11 cellular contexts compared by ENCODE assay signal in the genomic region with DNA sequence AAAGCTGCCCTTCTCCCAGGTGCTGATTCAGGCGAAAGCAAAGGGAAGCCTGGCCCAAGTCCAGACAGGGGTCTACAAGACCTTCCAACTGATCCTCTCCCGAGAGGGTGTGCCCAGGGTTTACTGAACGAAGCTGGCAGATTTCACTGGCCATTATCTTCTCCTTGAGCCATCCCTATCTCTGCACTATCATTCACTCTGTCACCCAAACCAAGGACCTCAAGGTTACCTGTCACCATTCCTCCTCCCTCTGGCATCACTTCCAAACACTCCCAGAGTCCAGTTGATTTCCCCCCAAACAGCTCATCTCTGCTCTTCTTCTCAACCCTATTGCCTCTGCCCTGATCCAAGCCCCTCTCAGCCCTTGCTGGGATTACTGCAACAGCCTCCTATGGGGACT. TPM values are rescaled to one million over a fixed set of nuclear protein-coding genes. Genes with fewer than 3 reads are reported as not detected.
DNase-seq lines count a peak whose midpoint lies in the region; ATAC-seq and TF ChIP-seq lines count a peak whose summit lies in the region.
"Had no signal": no experiment of that assay in that cellular context is flagged by ENCODE, and none has a peak within 500 bp of the region (broad histone marks: within the 10 kb centered on the region; RNA-seq: fewer than 3 reads in every experiment).

No MANE protein-coding gene starts in this region.

- H3K9me3 Mint-ChIP-seq in Calu3 (ENCODE audit: low read depth, unreplicated experiment) = no peaks in the 10 kb centered on the region
- H3K9me3 Mint-ChIP-seq in activated CD8-positive, alpha-beta memory T cell treated with anti-CD3 and anti-CD28 coated beads, Interleukin-2, amount 10 ng/mL, durations not matched to agents 7 days and 5 days (ENCODE audit: low read depth) = no peaks in the 10 kb centered on the region
- H3K9me3 Mint-ChIP-seq: activated T-cell treated with anti-CD3 and anti-CD28 coated beads, Interleukin-2, amount 50 U/mL, for 72 hours had no signal

- no peak for ATAC-seq in gastrocnemius medialis
- no peak for ATAC-seq in activated CD8-positive, alpha-beta memory T cell treated with anti-CD3 and anti-CD28 coated beads, Interleukin-2, amount 10 ng/mL, durations not matched to agents 7 days and 5 days
- ATAC-seq: activated T-cell treated with anti-CD3 and anti-CD28 coated beads, Interleukin-2, amount 50 U/mL, for 72 hours had no signal

- H3K4me3 ChIP-seq in hepatocyte (no peak overlapping the region), gastrocnemius medialis (no peak overlapping the region)

- H3K27ac ChIP-seq in RWPE1 (peak overlapping the region; percentile 23; the same call in 1 of the 2 replicates), hepatocyte (peak overlapping the region; percentile 65), gastrocnemius medialis (peak overlapping the region; percentile 53 to 97 (median 79))
- H3K27ac ChIP-seq: VCaP had no signal

- DNase-seq in Calu3 = no peak
- DNase-seq in RWPE1 (ENCODE audit: low spot score) = no peak
- DNase-seq in hepatocyte (ENCODE audit: low spot score) = no peak
- no peak for DNase-seq in gastrocnemius medialis
- no peak for DNase-seq in activated gamma-delta T cell treated with Interleukin-2 at 50 U/mL for 16 hours
- no peak for DNase-seq in activated CD8-positive, alpha-beta memory T cell treated with anti-CD3 and anti-CD28 coated beads, Interleukin-2, amount 10 ng/mL, durations not matched to agents 7 days and 5 days
- no peak for DNase-seq in GM19240 (ENCODE audit: insufficient read length, low spot score)
- DNase-seq: activated T-cell treated with anti-CD3 and anti-CD28 coated beads, Interleukin-2, amount 50 U/mL, for 72 hours; NCI-H1694 treated with DMSO at 0.1 percent for 48 hours; NCI-H82 had no signal

- peak overlapping the region; percentile 13 for H3K4me3 Mint-ChIP-seq in Calu3 (ENCODE audit: low read depth, unreplicated experiment)
- no peak overlapping the region for H3K4me3 Mint-ChIP-seq in activated CD8-positive, alpha-beta memory T cell treated with anti-CD3 and anti-CD28 coated beads, Interleukin-2, amount 10 ng/mL, durations not matched to agents 7 days and 5 days

- TF ChIP-seq CTCF in Calu3 (IDR thresholded peaks at IDR 0.05; ENCODE audit: unreplicated experiment) (no peak), RWPE1 (conservative IDR thresholded peaks at IDR 0.05; ENCODE audit: low read depth) (no peak), hepatocyte (IDR thresholded peaks at IDR 0.05; ENCODE audit: poor library complexity) (no peak), gastrocnemius medialis (IDR thresholded peaks at IDR 0.05 in 4 of 5, conservative IDR thresholded peaks at IDR 0.05 in 1 of 5) (no peak)

- no peaks in the 10 kb centered on the region for H3K27me3 Mint-ChIP-seq in Calu3 (ENCODE audit: unreplicated experiment)
- no peaks in the 10 kb centered on the region for H3K27me3 Mint-ChIP-seq in activated CD8-positive, alpha-beta memory T cell treated with anti-CD3 and anti-CD28 coated beads, Interleukin-2, amount 10 ng/mL, durations not matched to agents 7 days and 5 days

- TF ChIP-seq POLR2A in gastrocnemius medialis (IDR thresholded peaks at IDR 0.05) = no peak

- CTCF ChIA-PET in Calu3 (lab: Charles Lee) = no interaction called here
- CTCF ChIA-PET in RWPE1 (lab: Yijun Ruan, JAX) = interaction anchor here (1.0 kb wide), 1 partner anchor 38 kb away, joined by 3 read pairs; no protein-coding TSS in a partner anchor
- CTCF ChIA-PET in activated CD8-positive, alpha-beta memory T cell treated with anti-CD3 and anti-CD28 coated beads, Interleukin-2, amount 10 ng/mL, durations not matched to agents 7 days and 5 days (lab: Charles Lee) = interaction anchor here (1.0 to 1.3 kb wide), 2 partner anchors 12 to 14 kb away, joined by 4 to 5 read pairs; no protein-coding TSS in a partner anchor

- intact Hi-C loops in Calu3 (cut with micrococcal nuclease; ENCODE audit: unreplicated experiment) (no loop called here), gastrocnemius medialis (cut with DNase I; ENCODE audit: low total_unique reads) (no loop called here)

- no TSS peak for BruUV-seq in Calu3 (replicated peaks; lab: Mats Ljungman, UMichigan)

- WGBS in hepatocyte (ENCODE audit: low lambda C conversion rate, missing lambda C conversion rate) = 71% methylated on average over 3 of the region's 3 CpGs

- H3K4me1 ChIP-seq in hepatocyte (ENCODE audit: insufficient read depth) = peaks cover 12% of the 10 kb centered on the region
- H3K4me1 ChIP-seq in gastrocnemius medialis = peaks cover 54 to 65% of the 10 kb centered on the region in 2 donors

- no peak overlapping the region for H2AFZ ChIP-seq in hepatocyte

- no peaks in the 10 kb centered on the region for H3K36me3 ChIP-seq in hepatocyte (replicated peaks; ENCODE audit: insufficient read depth, low read depth)
- no peaks in the 10 kb centered on the region for H3K36me3 ChIP-seq in gastrocnemius medialis

- H3K4me1 Mint-ChIP-seq in Calu3 (ENCODE audit: low read depth, unreplicated experiment) = peaks cover 53% of the 10 kb centered on the region
- H3K4me1 Mint-ChIP-seq in activated CD8-positive, alpha-beta memory T cell treated with anti-CD3 and anti-CD28 coated beads, Interleukin-2, amount 10 ng/mL, durations not matched to agents 7 days and 5 days = peaks cover 63% of the 10 kb centered on the region

- H3K9me2 ChIP-seq in hepatocyte (replicated peaks; ENCODE audit: insufficient read depth) = no peaks in the 10 kb centered on the region

- peak overlapping the region; percentile 23 for H3K27ac Mint-ChIP-seq in Calu3 (ENCODE audit: unreplicated experiment)
- no peak overlapping the region for H3K27ac Mint-ChIP-seq in activated CD8-positive, alpha-beta memory T cell treated with anti-CD3 and anti-CD28 coated beads, Interleukin-2, amount 10 ng/mL, durations not matched to agents 7 days and 5 days

- POLR2A ChIA-PET in RWPE1 (lab: Yijun Ruan, JAX; ENCODE audit: low non-redundant PET) = no interaction called here

- peaks cover 46% of the 10 kb centered on the region for H3K36me3 Mint-ChIP-seq in Calu3 (ENCODE audit: insufficient read depth, unreplicated experiment)
- H3K36me3 Mint-ChIP-seq in activated CD8-positive, alpha-beta memory T cell treated with anti-CD3 and anti-CD28 coated beads, Interleukin-2, amount 10 ng/mL, durations not matched to agents 7 days and 5 days = peaks cover 11% of the 10 kb centered on the region

- no peaks in the 10 kb centered on the region for H3K9me3 ChIP-seq in hepatocyte (ENCODE audit: low read depth)
- H3K9me3 ChIP-seq in gastrocnemius medialis = no peaks in the 10 kb centered on the region

- in situ Hi-C loops in gastrocnemius medialis (cut with MboI; ENCODE audit: low sequenced_read_pairs in 4 of 4) = no loop called here

- peak overlapping the region; percentile 35 for H3K4me2 ChIP-seq in hepatocyte

- peaks cover 54% of the 10 kb centered on the region for H4K20me1 ChIP-seq in hepatocyte (ENCODE audit: insufficient read depth, poor library complexity, severe bottlenecking)

- peaks cover 93% of the 10 kb centered on the region for H3K79me2 ChIP-seq in hepatocyte

- H3K27me3 ChIP-seq in hepatocyte = no peaks in the 10 kb centered on the region
- H3K27me3 ChIP-seq in gastrocnemius medialis = no peaks in the 10 kb centered on the region

RNA-seq across cellular contexts. Expression of a gene that starts 4.9 kb away (rescaled TPM):
- total RNA-seq in Calu3 (2022) (44.5 and 52.1 TPM in 2 replicates), hepatocyte (28.2 and 30.7 TPM in 2 replicates), gastrocnemius medialis (100 to 1,000 TPM; 109 to 263 (median 211) TPM)
- polyA plus RNA-seq in hepatocyte = 48.4 and 56.3 TPM in 2 replicates
- 10 to 100 TPM; 67.0 to 73.2 TPM for total RNA-seq in activated CD8-positive, alpha-beta memory T cell treated with anti-CD3 and anti-CD28 coated beads, Interleukin-2, amount 10 ng/mL, durations not matched to agents 7 days and 5 days

RNA-seq across cellular contexts. Expression of a gene that starts 16.9 kb away (rescaled TPM):
- total RNA-seq in Calu3 (2022) (35.2 and 42.7 TPM in 2 replicates), hepatocyte (9.4 and 10.4 TPM in 2 replicates), gastrocnemius medialis (100 to 1,000 TPM in 2 of 4 donors, 10 to 100 TPM in 2; 56.9 to 129 (median 103) TPM)
- 54.6 and 63.9 TPM in 2 replicates for polyA plus RNA-seq in hepatocyte
- total RNA-seq in activated CD8-positive, alpha-beta memory T cell treated with anti-CD3 and anti-CD28 coated beads, Interleukin-2, amount 10 ng/mL, durations not matched to agents 7 days and 5 days = 10 to 100 TPM; 48.9 to 63.8 TPM

RNA-seq across cellular contexts. Expression of a gene that starts 57.3 kb away (rescaled TPM):
- 10.1 and 11.2 TPM in 2 replicates for total RNA-seq in Calu3 (2022)
- total RNA-seq in hepatocyte = 67.2 and 82.2 TPM in 2 replicates
- polyA plus RNA-seq in hepatocyte = 67.1 and 68.7 TPM in 2 replicates
- 10 to 100 TPM; 10.0 to 19.9 (median 14.8) TPM for total RNA-seq in gastrocnemius medialis
- total RNA-seq in activated CD8-positive, alpha-beta memory T cell treated with anti-CD3 and anti-CD28 coated beads, Interleukin-2, amount 10 ng/mL, durations not matched to agents 7 days and 5 days = 10 to 100 TPM; 16.4 to 23.9 TPM

Comparison
In these comparisons a context has a peak if more than half of its experiments do, and no peak if none do; other contexts are left out.
1. H3K27ac ChIP-seq: peak in every context shown above with its lines; median percentile 79 in gastrocnemius medialis; 65 in hepatocyte; 23 in RWPE1.